ENCODE assay signal across 1 cellular context in the genomic region with DNA sequence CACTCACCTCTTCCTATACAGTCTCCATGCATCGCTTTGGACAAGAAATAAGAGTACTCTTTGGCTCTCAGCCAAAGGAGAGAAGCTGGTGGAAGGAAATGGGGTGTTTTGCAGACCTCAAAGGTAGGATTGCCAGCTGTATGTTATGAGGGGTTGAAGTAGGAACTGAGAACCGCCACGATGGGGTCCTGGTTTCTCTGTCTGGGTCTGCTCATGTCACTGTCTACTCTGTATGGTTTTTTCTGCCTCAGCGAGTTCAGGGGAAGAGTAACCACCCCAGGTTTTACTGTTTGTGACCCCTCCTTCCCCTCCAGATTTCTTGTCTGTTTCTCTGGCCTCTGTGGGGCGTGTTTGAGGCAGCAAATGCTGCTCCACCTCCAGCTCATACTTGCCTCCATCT.
TF ChIP-seq lines count a peak whose summit lies in the region.

No MANE protein-coding gene starts in this region.

TF ChIP-seq in K562, 482 proteins besides CTCF, POLR2A, EP300 and RAD21:
- TF ChIP-seq, protein P1, sequence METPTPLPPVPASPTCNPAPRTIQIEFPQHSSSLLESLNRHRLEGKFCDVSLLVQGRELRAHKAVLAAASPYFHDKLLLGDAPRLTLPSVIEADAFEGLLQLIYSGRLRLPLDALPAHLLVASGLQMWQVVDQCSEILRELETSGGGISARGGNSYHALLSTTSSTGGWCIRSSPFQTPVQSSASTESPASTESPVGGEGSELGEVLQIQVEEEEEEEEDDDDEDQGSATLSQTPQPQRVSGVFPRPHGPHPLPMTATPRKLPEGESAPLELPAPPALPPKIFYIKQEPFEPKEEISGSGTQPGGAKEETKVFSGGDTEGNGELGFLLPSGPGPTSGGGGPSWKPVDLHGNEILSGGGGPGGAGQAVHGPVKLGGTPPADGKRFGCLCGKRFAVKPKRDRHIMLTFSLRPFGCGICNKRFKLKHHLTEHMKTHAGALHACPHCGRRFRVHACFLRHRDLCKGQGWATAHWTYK (CRISPR knock-in tag; IDR thresholded peaks at IDR 0.05), result no peak
- TF ChIP-seq, protein P2, sequence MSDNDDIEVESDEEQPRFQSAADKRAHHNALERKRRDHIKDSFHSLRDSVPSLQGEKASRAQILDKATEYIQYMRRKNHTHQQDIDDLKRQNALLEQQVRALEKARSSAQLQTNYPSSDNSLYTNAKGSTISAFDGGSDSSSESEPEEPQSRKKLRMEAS (CRISPR knock-in tag; IDR thresholded peaks at IDR 0.05), result no peak
- peak; percentile 35 for TF ChIP-seq NFIC (IDR thresholded peaks at IDR 0.05)
- TF ChIP-seq ZSCAN32 (CRISPR knock-in tag; IDR thresholded peaks at IDR 0.05), result no peak
